In the genomic region with DNA sequence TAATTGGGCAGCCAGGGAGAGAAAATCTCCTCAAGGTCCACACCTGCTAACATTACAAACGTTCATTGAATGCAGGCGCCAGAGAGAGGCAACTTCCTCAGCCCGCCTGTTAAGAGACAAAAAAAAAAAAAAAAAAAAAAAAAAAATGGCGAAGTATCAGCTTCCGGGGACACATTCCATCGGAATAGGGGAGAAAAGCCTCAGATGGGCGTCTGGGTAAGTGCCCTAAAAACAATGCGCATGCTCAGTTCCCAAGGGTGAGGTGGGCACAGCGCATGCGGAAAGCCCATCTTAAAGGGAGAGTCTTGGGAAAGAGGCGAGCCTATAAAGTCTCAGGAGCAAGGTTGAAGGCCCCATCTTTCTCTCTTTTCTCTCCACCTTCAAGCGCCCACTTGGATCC, we compare ENCODE assay signal across 1 cellular context.
TF ChIP-seq lines count a peak whose summit lies in the region.

No MANE protein-coding gene starts in this region.

TF ChIP-seq in K562, 482 proteins besides CTCF, POLR2A, EP300 and RAD21 (continued from another document):
- TF ChIP-seq, protein P1, sequence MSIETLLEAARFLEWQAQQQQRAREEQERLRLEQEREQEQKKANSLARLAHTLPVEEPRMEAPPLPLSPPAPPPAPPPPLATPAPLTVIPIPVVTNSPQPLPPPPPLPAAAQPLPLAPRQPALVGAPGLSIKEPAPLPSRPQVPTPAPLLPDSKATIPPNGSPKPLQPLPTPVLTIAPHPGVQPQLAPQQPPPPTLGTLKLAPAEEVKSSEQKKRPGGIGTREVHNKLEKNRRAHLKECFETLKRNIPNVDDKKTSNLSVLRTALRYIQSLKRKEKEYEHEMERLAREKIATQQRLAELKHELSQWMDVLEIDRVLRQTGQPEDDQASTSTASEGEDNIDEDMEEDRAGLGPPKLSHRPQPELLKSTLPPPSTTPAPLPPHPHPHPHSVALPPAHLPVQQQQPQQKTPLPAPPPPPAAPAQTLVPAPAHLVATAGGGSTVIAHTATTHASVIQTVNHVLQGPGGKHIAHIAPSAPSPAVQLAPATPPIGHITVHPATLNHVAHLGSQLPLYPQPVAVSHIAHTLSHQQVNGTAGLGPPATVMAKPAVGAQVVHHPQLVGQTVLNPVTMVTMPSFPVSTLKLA (conservative IDR thresholded peaks at IDR 0.05), result 0 out of 4 replicates have a peak, but pooled peaks of 1 of the 2 experiments have one; percentile 10
- TF ChIP-seq RNF2 (IDR thresholded peaks at IDR 0.05) (no peak), ZNF134 (CRISPR knock-in tag; conservative IDR thresholded peaks at IDR 0.05) (no peak), NCOR1 (IDR thresholded peaks at IDR 0.05) (no peak), MAFK (IDR thresholded peaks at IDR 0.05; ENCODE audit: low read length) (no peak), HOXB6 (CRISPR knock-in tag; IDR thresholded peaks at IDR 0.05; ENCODE audit: borderline replicate concordance) (no peak), NRF1 (conservative IDR thresholded peaks at IDR 0.05 in 1 of 2, IDR thresholded peaks at IDR 0.05 in 1 of 2) (peak; percentile 90 to 92), NFATC3 (IDR thresholded peaks at IDR 0.05) (no peak), E2F6 (IDR thresholded peaks at IDR 0.05; ENCODE audit: borderline replicate concordance in 1 of 2, extremely low read depth in 1 of 2, insufficient read depth in 1 of 2, insufficient read length in 1 of 2, low read depth in 1 of 2, low read length in 1 of 2, poor library complexity in 1 of 2, severe bottlenecking in 1 of 2) (no peak), ZNF699 (CRISPR knock-in tag; IDR thresholded peaks at IDR 0.05; ENCODE audit: insufficient replicate concordance) (no peak), NFIC (IDR thresholded peaks at IDR 0.05) (no peak), NR2C2 (CRISPR knock-in tag; IDR thresholded peaks at IDR 0.05) (no peak), NR2C2 (tag; IDR thresholded peaks at IDR 0.05) (peak; percentile 52; the same call in 1 of the 2 replicates), TEAD4 (IDR thresholded peaks at IDR 0.05; ENCODE audit: low read length) (peak; percentile 33; the same call in 1 of the 2 replicates), TEAD4 (CRISPR knock-in tag; IDR thresholded peaks at IDR 0.05; ENCODE audit: borderline replicate concordance) (no peak), SMARCC2 (IDR thresholded peaks at IDR 0.05; ENCODE audit: low read depth) (no peak), MXD1 (CRISPR knock-in tag; IDR thresholded peaks at IDR 0.05; ENCODE audit: borderline replicate concordance, poor library complexity, severe bottlenecking) (no peak), ZNF384 (IDR thresholded peaks at IDR 0.05; ENCODE audit: low read depth, low read length) (peak; percentile 90), ZNF76 (CRISPR knock-in tag; IDR thresholded peaks at IDR 0.05; ENCODE audit: borderline replicate concordance) (no peak), U2AF1 (optimal IDR thresholded peaks at IDR 0.05; ENCODE audit: low read depth, low read length) (no peak), ZC3H11A (IDR thresholded peaks at IDR 0.05; ENCODE audit: low read depth, low read length) (no peak), SMAD1 (IDR thresholded peaks at IDR 0.05; ENCODE audit: low read depth, low read length, partially characterized antibody) (no peak), CHD4 (IDR thresholded peaks at IDR 0.05; ENCODE audit: insufficient read depth, insufficient replicate concordance, low read depth, low read length, poor library complexity, severe bottlenecking) (no peak), ZNF584 (CRISPR knock-in tag; IDR thresholded peaks at IDR 0.05; ENCODE audit: low read depth) (no peak), PHF20 (IDR thresholded peaks at IDR 0.05; ENCODE audit: partially characterized antibody) (no peak), VEZF1 (CRISPR knock-in tag; IDR thresholded peaks at IDR 0.05) (no peak), PHTF2 (CRISPR knock-in tag; IDR thresholded peaks at IDR 0.05) (no peak), HCFC1 (IDR thresholded peaks at IDR 0.05; ENCODE audit: low read depth, low read length) (no peak), TBP (optimal IDR thresholded peaks at IDR 0.05; ENCODE audit: low read depth, low read length) (peak; percentile 51), FOXJ3 (CRISPR knock-in tag; IDR thresholded peaks at IDR 0.05) (no peak), TSC22D4 (tag; IDR thresholded peaks at IDR 0.05) (no peak), MCM3 (IDR thresholded peaks at IDR 0.05) (no peak), NFXL1 (CRISPR knock-in tag; IDR thresholded peaks at IDR 0.05) (no peak), TAF1 (IDR thresholded peaks at IDR 0.05; ENCODE audit: control insufficient read depth, extremely low read depth, insufficient read depth, low read length, severe bottlenecking) (peak; percentile 26), HDAC2 (IDR thresholded peaks at IDR 0.05) (no peak), REST (CRISPR knock-in tag; IDR thresholded peaks at IDR 0.05; ENCODE audit: low read depth) (no peak), ZBTB2 (IDR thresholded peaks at IDR 0.05) (0 out of 2 replicates have a peak, but pooled peaks have one; percentile 23), DMBX1 (CRISPR knock-in tag; IDR thresholded peaks at IDR 0.05; ENCODE audit: borderline replicate concordance) (no peak), ZNF707 (CRISPR knock-in tag; conservative IDR thresholded peaks at IDR 0.05) (no peak)
- TF ChIP-seq, protein P2, sequence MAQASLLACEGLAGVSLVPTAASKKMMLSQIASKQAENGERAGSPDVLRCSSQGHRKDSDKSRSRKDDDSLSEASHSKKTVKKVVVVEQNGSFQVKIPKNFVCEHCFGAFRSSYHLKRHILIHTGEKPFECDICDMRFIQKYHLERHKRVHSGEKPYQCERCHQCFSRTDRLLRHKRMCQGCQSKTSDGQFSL (CRISPR knock-in tag; IDR thresholded peaks at IDR 0.05), result no peak
- TF ChIP-seq, protein P2 (tag; IDR thresholded peaks at IDR 0.05), result no peak
- TF ChIP-seq, protein P3, sequence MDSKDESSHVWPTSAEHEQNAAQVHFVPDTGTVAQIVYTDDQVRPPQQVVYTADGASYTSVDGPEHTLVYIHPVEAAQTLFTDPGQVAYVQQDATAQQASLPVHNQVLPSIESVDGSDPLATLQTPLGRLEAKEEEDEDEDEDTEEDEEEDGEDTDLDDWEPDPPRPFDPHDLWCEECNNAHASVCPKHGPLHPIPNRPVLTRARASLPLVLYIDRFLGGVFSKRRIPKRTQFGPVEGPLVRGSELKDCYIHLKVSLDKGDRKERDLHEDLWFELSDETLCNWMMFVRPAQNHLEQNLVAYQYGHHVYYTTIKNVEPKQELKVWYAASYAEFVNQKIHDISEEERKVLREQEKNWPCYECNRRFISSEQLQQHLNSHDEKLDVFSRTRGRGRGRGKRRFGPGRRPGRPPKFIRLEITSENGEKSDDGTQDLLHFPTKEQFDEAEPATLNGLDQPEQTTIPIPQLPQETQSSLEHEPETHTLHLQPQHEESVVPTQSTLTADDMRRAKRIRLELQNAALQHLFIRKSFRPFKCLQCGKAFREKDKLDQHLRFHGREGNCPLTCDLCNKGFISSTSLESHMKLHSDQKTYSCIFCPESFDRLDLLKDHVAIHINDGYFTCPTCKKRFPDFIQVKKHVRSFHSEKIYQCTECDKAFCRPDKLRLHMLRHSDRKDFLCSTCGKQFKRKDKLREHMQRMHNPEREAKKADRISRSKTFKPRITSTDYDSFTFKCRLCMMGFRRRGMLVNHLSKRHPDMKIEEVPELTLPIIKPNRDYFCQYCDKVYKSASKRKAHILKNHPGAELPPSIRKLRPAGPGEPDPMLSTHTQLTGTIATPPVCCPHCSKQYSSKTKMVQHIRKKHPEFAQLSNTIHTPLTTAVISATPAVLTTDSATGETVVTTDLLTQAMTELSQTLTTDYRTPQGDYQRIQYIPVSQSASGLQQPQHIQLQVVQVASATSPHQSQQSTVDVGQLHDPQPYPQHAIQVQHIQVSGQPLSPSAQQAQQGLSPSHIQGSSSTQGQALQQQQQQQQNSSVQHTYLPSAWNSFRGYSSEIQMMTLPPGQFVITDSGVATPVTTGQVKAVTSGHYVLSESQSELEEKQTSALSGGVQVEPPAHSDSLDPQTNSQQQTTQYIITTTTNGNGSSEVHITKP (IDR thresholded peaks at IDR 0.05; ENCODE audit: partially characterized antibody), result peak; percentile 68
- TF ChIP-seq, protein P4, sequence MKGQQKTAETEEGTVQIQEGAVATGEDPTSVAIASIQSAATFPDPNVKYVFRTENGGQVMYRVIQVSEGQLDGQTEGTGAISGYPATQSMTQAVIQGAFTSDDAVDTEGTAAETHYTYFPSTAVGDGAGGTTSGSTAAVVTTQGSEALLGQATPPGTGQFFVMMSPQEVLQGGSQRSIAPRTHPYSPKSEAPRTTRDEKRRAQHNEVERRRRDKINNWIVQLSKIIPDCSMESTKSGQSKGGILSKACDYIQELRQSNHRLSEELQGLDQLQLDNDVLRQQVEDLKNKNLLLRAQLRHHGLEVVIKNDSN (CRISPR knock-in tag; IDR thresholded peaks at IDR 0.05), result no peak
